ENCODE assay signal across 11 cellular contexts in the genomic region with DNA sequence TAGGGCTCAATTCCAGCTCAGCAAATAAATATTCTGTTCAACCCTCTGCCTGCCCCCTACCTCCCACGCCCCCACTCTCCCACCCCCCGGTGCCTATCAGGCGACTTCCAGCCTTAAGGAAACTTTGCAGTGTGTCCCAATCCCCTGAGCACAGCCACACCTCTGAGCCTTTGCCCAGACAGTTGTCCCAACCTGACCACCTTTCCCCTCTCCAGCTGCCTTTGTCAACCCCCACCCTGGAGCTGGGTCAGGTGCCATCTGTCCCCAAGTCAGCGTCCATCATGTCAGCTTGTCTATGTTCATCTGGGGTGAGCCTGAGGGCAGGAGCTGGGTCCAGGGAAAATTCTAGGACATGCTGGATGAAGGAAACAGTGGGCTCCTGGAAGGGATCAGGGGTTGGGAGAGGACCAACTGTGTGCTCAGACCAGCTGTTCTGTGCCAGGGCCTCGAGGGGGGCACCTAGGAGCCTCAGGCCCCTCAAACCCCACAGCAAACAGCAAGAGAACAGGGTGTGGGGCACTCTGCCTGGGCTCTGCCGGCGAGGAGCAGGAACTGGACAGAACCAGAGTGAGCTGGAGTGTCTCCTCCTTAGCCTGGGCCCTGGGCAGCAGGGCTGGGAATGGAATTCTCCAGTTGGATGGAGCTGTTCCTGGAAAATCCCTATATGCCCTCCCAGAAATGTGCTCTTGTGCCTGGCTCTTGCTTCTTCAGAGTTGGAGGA. TPM values are rescaled to one million over a fixed set of nuclear protein-coding genes. Genes with fewer than 3 reads are reported as not detected.
DNase-seq lines count a peak whose midpoint lies in the region; ATAC-seq and TF ChIP-seq lines count a peak whose summit lies in the region.
"Had no signal": no experiment of that assay in that cellular context is flagged by ENCODE, and none has a peak within 500 bp of the region (broad histone marks: within the 10 kb centered on the region; RNA-seq: fewer than 3 reads in every experiment).

No MANE protein-coding gene starts in this region.

- H3K36me3 Mint-ChIP-seq in glutamatergic neuron (ENCODE audit: unreplicated experiment): no peaks in the 10 kb centered on the region
- no peaks in the 10 kb centered on the region for H3K36me3 Mint-ChIP-seq in neural progenitor cell
- H3K36me3 Mint-ChIP-seq in GM23338 (ENCODE audit: low read depth): no peaks in the 10 kb centered on the region

- H3K79me2 ChIP-seq in neural progenitor cell (ENCODE audit: low read depth): no peaks in the 10 kb centered on the region
- H3K79me2 ChIP-seq in GM23338 (replicated peaks; ENCODE audit: insufficient read depth): no peaks in the 10 kb centered on the region

- TF ChIP-seq CTCF in glutamatergic neuron (IDR thresholded peaks at IDR 0.05; ENCODE audit: partially characterized antibody, unreplicated experiment): no peak
- no peak for TF ChIP-seq CTCF in neural progenitor cell (IDR thresholded peaks at IDR 0.05)
- no peak for TF ChIP-seq CTCF in GM23338 (conservative IDR thresholded peaks at IDR 0.05; ENCODE audit: low read depth in 2 of 2)

- H3K4me3 Mint-ChIP-seq in glutamatergic neuron (ENCODE audit: unreplicated experiment): peak overlapping the region; percentile 43
- peak overlapping the region; percentile 27 for H3K4me3 Mint-ChIP-seq in neural progenitor cell
- H3K4me3 Mint-ChIP-seq in GM23338: no peak overlapping the region
- H3K4me3 Mint-ChIP-seq: activated CD8-positive, alpha-beta T cell treated with anti-CD3 and anti-CD28 coated beads, Interleukin-2, amount 10 ng/mL, durations not matched to agents 7 days and 5 days had no signal

- H3K9me2 ChIP-seq in GM23338 (ENCODE audit: insufficient read depth): no peaks in the 10 kb centered on the region

- no peaks in the 10 kb centered on the region for H3K9me3 ChIP-seq in neural progenitor cell (ENCODE audit: low read depth)

- no peak for DNase-seq in glutamatergic neuron
- no peak for DNase-seq in neural progenitor cell (ENCODE audit: low spot score)
- no peak for DNase-seq in GM23338 (ENCODE audit: low spot score)
- DNase-seq in NCI-H2196 (lab: John Stamatoyannopoulos, UW; ENCODE audit: unreplicated experiment): no peak
- DNase-seq: activated CD8-positive, alpha-beta T cell treated with anti-CD3 and anti-CD28 coated beads, Interleukin-2, amount 10 ng/mL, durations not matched to agents 7 days and 5 days; amniotic stem cell; MV-4-11; stimulated activated CD4-positive, alpha-beta T cell treated with anti-CD3 and anti-CD28 coated beads, Interleukin-4, amount 100 ng/mL, for 24 hours had no signal

- 28% methylated on average over 7 of the region's 7 CpGs for WGBS in urinary bladder

- no peaks in the 10 kb centered on the region for H4K20me1 ChIP-seq in neural progenitor cell (ENCODE audit: low read depth)
- no peaks in the 10 kb centered on the region for H4K20me1 ChIP-seq in GM23338 (replicated peaks; ENCODE audit: insufficient read depth)

- H3K4me1 Mint-ChIP-seq in glutamatergic neuron (ENCODE audit: low read depth, unreplicated experiment): peaks cover 30% of the 10 kb centered on the region
- H3K4me1 Mint-ChIP-seq in neural progenitor cell: peaks cover 32% of the 10 kb centered on the region
- H3K4me1 Mint-ChIP-seq in GM23338: peaks cover 10% of the 10 kb centered on the region; the same call in 2 of the 3 replicates

- no peak overlapping the region for H3K27ac ChIP-seq in neural progenitor cell
- H3K27ac ChIP-seq in urinary bladder (ENCODE audit: low read depth): peak overlapping the region; percentile 69
- H3K27ac ChIP-seq in GM23338 (ENCODE audit: low read depth): no peak overlapping the region

- ATAC-seq in SK-N-SH treated with all-trans-retinoic acid at 6 μM for 48 hours (peak; percentile 6; the same call in 1 of the 3 replicates), GM23338 (no peak), HG03354 (IDR thresholded peaks at IDR 0.05; ENCODE audit: poor library complexity, severe bottlenecking, unreplicated experiment) (no peak)
- ATAC-seq: activated CD8-positive, alpha-beta T cell treated with anti-CD3 and anti-CD28 coated beads, Interleukin-2, amount 10 ng/mL, durations not matched to agents 7 days and 5 days had no signal

- no peaks in the 10 kb centered on the region for H3F3A ChIP-seq in neural progenitor cell (ENCODE audit: low read depth)
- H3F3A ChIP-seq in GM23338 (replicated peaks; ENCODE audit: low read depth): no peaks in the 10 kb centered on the region

- H3K36me3 ChIP-seq in neural progenitor cell (no peaks in the 10 kb centered on the region), urinary bladder (ENCODE audit: insufficient read depth) (no peaks in the 10 kb centered on the region), GM23338 (ENCODE audit: insufficient read depth) (no peaks in the 10 kb centered on the region)

- H3K9me3 Mint-ChIP-seq in glutamatergic neuron (ENCODE audit: unreplicated experiment): peaks cover 3% of the 10 kb centered on the region
- no peaks in the 10 kb centered on the region for H3K9me3 Mint-ChIP-seq in neural progenitor cell
- no peaks in the 10 kb centered on the region; the same call in 2 of the 3 replicates for H3K9me3 Mint-ChIP-seq in GM23338

- H3K27me3 Mint-ChIP-seq in glutamatergic neuron (ENCODE audit: unreplicated experiment) (peaks cover 13% of the 10 kb centered on the region), neural progenitor cell (ENCODE audit: insufficient read depth, low read depth) (peaks cover 5% of the 10 kb centered on the region), GM23338 (ENCODE audit: insufficient read depth, low read depth, poor library complexity) (peaks cover 9% of the 10 kb centered on the region)

- H3K4me1 ChIP-seq in neural progenitor cell (no peaks in the 10 kb centered on the region), urinary bladder (ENCODE audit: insufficient read depth) (peaks cover 2% of the 10 kb centered on the region), GM23338 (ENCODE audit: insufficient read depth) (peaks cover 8% of the 10 kb centered on the region; the same call in 1 of the 2 replicates)

- no peak overlapping the region for H3K4me3 ChIP-seq in neural progenitor cell
- no peak overlapping the region for H3K4me3 ChIP-seq in urinary bladder (ENCODE audit: low read depth, low read length)
- no peak overlapping the region for H3K4me3 ChIP-seq in GM23338

- H3K4me2 ChIP-seq in neural progenitor cell: no peak overlapping the region
- H3K4me2 ChIP-seq in GM23338: no peak overlapping the region

- peak overlapping the region; percentile 90 for H3K27ac Mint-ChIP-seq in glutamatergic neuron (ENCODE audit: unreplicated experiment)
- H3K27ac Mint-ChIP-seq in neural progenitor cell: peak overlapping the region; percentile 46
- no peak overlapping the region for H3K27ac Mint-ChIP-seq in GM23338
- H3K27ac Mint-ChIP-seq: activated CD8-positive, alpha-beta T cell treated with anti-CD3 and anti-CD28 coated beads, Interleukin-2, amount 10 ng/mL, durations not matched to agents 7 days and 5 days had no signal

- H3K9ac ChIP-seq in neural progenitor cell: no peak overlapping the region

- no peaks in the 10 kb centered on the region for H3K27me3 ChIP-seq in neural progenitor cell
- no peaks in the 10 kb centered on the region for H3K27me3 ChIP-seq in GM23338 (ENCODE audit: insufficient read depth)

- no peak overlapping the region for H2AFZ ChIP-seq in neural progenitor cell (replicated peaks)
- no peak overlapping the region for H2AFZ ChIP-seq in GM23338

TF ChIP-seq in SK-N-SH treated with all-trans-retinoic acid at 6 μM for 48 hours, 23 proteins besides CTCF, POLR2A, EP300 and RAD21 (continues in another document):
- TF ChIP-seq ZFP30 (CRISPR knock-in tag; IDR thresholded peaks at IDR 0.05): no peak
- no peak for TF ChIP-seq ZNF8 (CRISPR knock-in tag; IDR thresholded peaks at IDR 0.05)

TF ChIP-seq in GM23338, 12 proteins besides CTCF, POLR2A, EP300 and RAD21:
- TF ChIP-seq ZNF114 (CRISPR knock-in tag; IDR thresholded peaks at IDR 0.05): no peak
- TF ChIP-seq STAT1 (IDR thresholded peaks at IDR 0.05; ENCODE audit: unreplicated experiment): no peak

RNA-seq across cellular contexts. Expression of gene CDH16, which starts 17.8 kb away (rescaled TPM):
- not detected for total RNA-seq in glutamatergic neuron (ENCODE audit: unreplicated experiment)
- not detected in 2 replicates for total RNA-seq in neural progenitor cell (ENCODE audit: low replicate concordance)
- total RNA-seq in urinary bladder: not detected
- not detected for polyA plus RNA-seq in urinary bladder
- not detected in 2 replicates for total RNA-seq in GM23338 (2014; rRNA removed; shearing (Covaris generic))
- not detected in 2 replicates for polyA plus RNA-seq in GM23338 (2016; fragmentation: Nextera tagmentation; extraction: Ambion mirVana)
- total RNA-seq: activated CD8-positive, alpha-beta T cell treated with anti-CD3 and anti-CD28 coated beads, Interleukin-2, amount 10 ng/mL, durations not matched to agents 7 days and 5 days had no signal

RNA-seq across cellular contexts. Expression of gene PDP2, which starts 20.6 kb away (rescaled TPM):
- total RNA-seq in glutamatergic neuron (ENCODE audit: unreplicated experiment) (18.3 TPM), neural progenitor cell (ENCODE audit: low replicate concordance) (6.6 and 12.6 TPM in 2 replicates), urinary bladder (5.6 TPM)
- polyA plus RNA-seq in urinary bladder (5.0 TPM), GM23338 (2016; fragmentation: Nextera tagmentation; extraction: Ambion mirVana) (8.2 and 9.0 TPM in 2 replicates)
- 23.2 and 37.9 TPM in 2 replicates for total RNA-seq in GM23338 (2014; rRNA removed; shearing (Covaris generic))

RNA-seq across cellular contexts. Expression of gene RRAD, which starts 24.5 kb away (rescaled TPM):
- total RNA-seq in glutamatergic neuron (ENCODE audit: unreplicated experiment) (1.1 TPM), neural progenitor cell (ENCODE audit: low replicate concordance) (0.12 and 0.24 TPM in 2 replicates), urinary bladder (7.0 TPM)
- polyA plus RNA-seq in urinary bladder (26.1 TPM), GM23338 (2016; fragmentation: Nextera tagmentation; extraction: Ambion mirVana) (0.18 and 0.52 TPM in 2 replicates)
- not detected in 2 replicates for total RNA-seq in GM23338 (2014; rRNA removed; shearing (Covaris generic))

RNA-seq across cellular contexts. Expression of gene CIAO2B, which starts 33.3 kb away (rescaled TPM):
- 89.4 TPM for total RNA-seq in glutamatergic neuron (ENCODE audit: unreplicated experiment)
- total RNA-seq in neural progenitor cell (ENCODE audit: low replicate concordance): 55.5 and 76.0 TPM in 2 replicates
- total RNA-seq in urinary bladder: 52.0 TPM
- 174 TPM for polyA plus RNA-seq in urinary bladder
- total RNA-seq in GM23338 (2014; rRNA removed; shearing (Covaris generic)): 85.0 and 92.4 TPM in 2 replicates
- polyA plus RNA-seq in GM23338 (2016; fragmentation: Nextera tagmentation; extraction: Ambion mirVana): 181 and 189 TPM in 2 replicates

RNA-seq across cellular contexts. Expression of gene CES2, which starts 34.4 kb away (rescaled TPM):
- total RNA-seq in glutamatergic neuron (ENCODE audit: unreplicated experiment) (38.6 TPM), neural progenitor cell (ENCODE audit: low replicate concordance) (11.1 and 20.9 TPM in 2 replicates), urinary bladder (12.9 TPM)
- polyA plus RNA-seq in urinary bladder (32.5 TPM), GM23338 (2016; fragmentation: Nextera tagmentation; extraction: Ambion mirVana) (4.3 and 5.0 TPM in 2 replicates)
- total RNA-seq in GM23338 (2014; rRNA removed; shearing (Covaris generic)): 8.2 and 9.3 TPM in 2 replicates
